In the genomic region with DNA sequence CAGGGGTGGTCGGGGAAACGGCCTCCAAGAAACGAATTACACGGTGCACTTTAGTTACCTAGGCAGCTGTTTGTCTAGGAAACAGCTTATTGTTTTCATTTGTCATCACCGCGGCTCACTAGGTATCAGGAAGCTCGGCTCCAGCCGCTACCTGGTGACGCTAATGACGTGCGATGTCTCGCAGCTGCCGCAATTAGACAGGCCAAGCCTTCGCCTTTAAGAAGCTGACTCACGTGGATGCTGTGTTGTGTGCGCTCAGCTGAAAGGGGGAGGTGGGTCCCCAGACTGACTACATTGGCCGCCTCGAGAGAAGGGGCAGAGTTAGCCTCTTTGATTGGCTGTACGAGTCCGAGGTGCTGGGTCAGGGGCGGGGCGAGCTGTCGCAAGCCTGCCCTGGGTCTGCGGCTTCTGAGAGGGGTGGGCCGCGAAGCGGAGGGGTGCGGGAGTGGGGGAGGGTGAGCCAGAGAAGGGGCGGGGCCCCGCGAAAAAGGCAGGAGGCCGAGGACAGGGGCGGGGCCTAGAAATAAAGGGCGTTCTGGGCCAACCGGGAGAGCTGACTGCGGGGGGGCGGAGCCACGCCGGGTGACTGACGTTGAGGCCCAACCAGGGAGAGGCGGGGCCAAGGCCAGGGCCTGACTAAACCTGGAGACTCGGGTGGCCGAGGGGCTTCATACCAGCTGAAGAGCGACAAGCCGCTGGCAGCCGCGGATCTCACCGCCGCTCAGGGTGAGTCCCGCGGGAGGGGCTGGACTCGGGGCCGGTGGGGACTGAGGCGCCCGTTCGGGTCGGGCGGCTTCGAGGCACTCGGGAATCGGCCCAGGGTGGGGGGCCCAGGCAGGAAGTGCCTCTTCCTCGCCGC, we compare ENCODE assay signal across 8 cellular contexts. TPM values are rescaled to one million over a fixed set of nuclear protein-coding genes. Genes with fewer than 3 reads are reported as not detected.
DNase-seq lines count a peak whose midpoint lies in the region; ATAC-seq and TF ChIP-seq lines count a peak whose summit lies in the region.

TSS of gene YPEL5 (plus strand) at position 671 of the 859 bp plus-strand sequence. CDS start 9,645 bp downstream, outside the sequence.

- no peak within 1 kb of the TSS for H4K8ac ChIP-seq in H9 (replicated peaks; ENCODE audit: insufficient read length, low read depth, low read length)

- H4K5ac ChIP-seq in H9 (ENCODE audit: insufficient read length, low read depth, low read length) = no peak within 1 kb of the TSS

- H2BK15ac ChIP-seq in H9 (ENCODE audit: low read depth, low read length) = no peak within 1 kb of the TSS

- H3K27ac ChIP-seq in H9 (ENCODE audit: insufficient read length, low read depth, low read length) = peak within 1 kb of the TSS; percentile 51

- peaks cover 17% of the 10 kb centered on the region for H3K36me3 ChIP-seq in MG63

- H3K4me1 Mint-ChIP-seq in H9 = peaks cover 38 to 41% of the 10 kb centered on the region in 2 experiments
- peaks cover 33 to 36% of the 10 kb centered on the region in 2 donors for H3K4me1 Mint-ChIP-seq in natural killer cell treated with Interleukin-12 subunit alpha and Interleukin-12 subunit beta and Interleukin-15 and Interleukin-18, amount 100 ng/mL, for 72 hours (ENCODE audit: low read depth in 2 of 2)

- H3K9me3 Mint-ChIP-seq in H9 = no peaks in the 10 kb centered on the region
- no peaks in the 10 kb centered on the region for H3K9me3 Mint-ChIP-seq in natural killer cell treated with Interleukin-12 subunit alpha and Interleukin-12 subunit beta and Interleukin-15 and Interleukin-18, amount 100 ng/mL, for 72 hours

- H4K20me1 ChIP-seq in H9 (ENCODE audit: control insufficient read depth, insufficient read depth, insufficient read length) = no peaks in the 10 kb centered on the region

- H3K27me3 Mint-ChIP-seq in H9 (ENCODE audit: low read depth) = peaks cover 8% of the 10 kb centered on the region
- no peaks in the 10 kb centered on the region for H3K27me3 Mint-ChIP-seq in natural killer cell treated with Interleukin-12 subunit alpha and Interleukin-12 subunit beta and Interleukin-15 and Interleukin-18, amount 100 ng/mL, for 72 hours

- H3K4me2 ChIP-seq in H9 (ENCODE audit: insufficient read depth, insufficient read length, low read length) = peak within 1 kb of the TSS; percentile 93

- H3K36me3 Mint-ChIP-seq in H9 (ENCODE audit: insufficient read depth in 1 of 3, low read depth in 3 of 3) = no peaks in the 10 kb centered on the region
- H3K36me3 Mint-ChIP-seq in natural killer cell treated with Interleukin-12 subunit alpha and Interleukin-12 subunit beta and Interleukin-15 and Interleukin-18, amount 100 ng/mL, for 72 hours = no peaks in the 10 kb centered on the region

- H3K4me1 ChIP-seq in H9 (ENCODE audit: insufficient read depth, low read length) = peaks cover 3% of the 10 kb centered on the region; the same call in 1 of the 2 replicates

- H3T11ph ChIP-seq in H9 (ENCODE audit: low read length) = no peak within 1 kb of the TSS

- H3K4me3 ChIP-seq in MG63 (peak within 1 kb of the TSS; percentile 100), fibroblast of pulmonary artery (replicated peaks; ENCODE audit: low read depth, low read length) (peak within 1 kb of the TSS; percentile 82)

- H3K14ac ChIP-seq in H9 (ENCODE audit: insufficient read depth, low read length) = peak within 1 kb of the TSS; percentile 88; the same call in 1 of the 2 replicates

- no peak within 1 kb of the TSS for H2AFZ ChIP-seq in H9 (ENCODE audit: low read length)

- no peak within 1 kb of the TSS for H2AK5ac ChIP-seq in H9 (ENCODE audit: insufficient read length, low read length)

- H3K18ac ChIP-seq in H9 (ENCODE audit: insufficient read length, low read depth, low read length) = peak within 1 kb of the TSS; percentile 86

- H4K91ac ChIP-seq in H9 (ENCODE audit: insufficient read length, low read depth, low read length) = no peak within 1 kb of the TSS

- no CpG with 5 or more reads among the region's 63 CpGs for WGBS in H9 (ENCODE audit: extremely low coverage, insufficient read length, low lambda C conversion rate)

- DNase-seq in ELR (ENCODE audit: low read depth) (peak; percentile 98), H9 (peak; percentile 100), MG63 (peak; percentile 99), SHP77 treated with DMSO at 0.1 percent for 48 hours (lab: John Stamatoyannopoulos, UW) (peak; percentile 98), fibroblast of pulmonary artery (ENCODE audit: low read depth) (peak; percentile 99)
- DNase-seq in activated effector memory CD4-positive, alpha-beta T cell treated with anti-CD3 and anti-CD28 coated beads, Interleukin-2, amount 50 U/mL, for 16 hours = peak; percentile 100
- DNase-seq in natural killer cell treated with Interleukin-12 subunit alpha and Interleukin-12 subunit beta and Interleukin-15 and Interleukin-18, amount 100 ng/mL, for 72 hours (ENCODE audit: low spot score) = peak; percentile 99
- peak; percentile 99 for DNase-seq in stimulated activated naive CD8-positive, alpha-beta T cell treated with anti-CD3 and anti-CD28 coated beads, Interleukin-15, Interleukin-2, amounts not matched to agents 100 U/mL and 50 U/mL, for 24 hours

- peak; percentile 96 for ATAC-seq in natural killer cell treated with Interleukin-12 subunit alpha and Interleukin-12 subunit beta and Interleukin-15 and Interleukin-18, amount 100 ng/mL, for 72 hours
- peak; percentile 96 for ATAC-seq in stimulated activated naive CD8-positive, alpha-beta T cell treated with anti-CD3 and anti-CD28 coated beads, Interleukin-15, Interleukin-2, amounts not matched to agents 100 U/mL and 50 U/mL, for 24 hours

- H3K9me3 ChIP-seq in H9 (ENCODE audit: control insufficient read depth, low read depth, low read length) = no peaks in the 10 kb centered on the region
- no peaks in the 10 kb centered on the region for H3K9me3 ChIP-seq in MG63

- H3K79me1 ChIP-seq in H9 (ENCODE audit: insufficient read depth, low read depth, low read length, poor library complexity, severe bottlenecking) = no peaks in the 10 kb centered on the region

- H3K4me3 Mint-ChIP-seq in H9 = peak within 1 kb of the TSS; percentile 66 to 82
- H3K4me3 Mint-ChIP-seq in natural killer cell treated with Interleukin-12 subunit alpha and Interleukin-12 subunit beta and Interleukin-15 and Interleukin-18, amount 100 ng/mL, for 72 hours = peak within 1 kb of the TSS; percentile 87

- no peak within 1 kb of the TSS for H3K56ac ChIP-seq in H9 (ENCODE audit: insufficient read length, low read depth, low read length)

- peak within 1 kb of the TSS; percentile 61 for H3K9ac ChIP-seq in H9 (ENCODE audit: extremely low read depth, insufficient read length, low read length)

- H2BK5ac ChIP-seq in H9 (ENCODE audit: insufficient read length, low read length) = no peak within 1 kb of the TSS

- H3K79me2 ChIP-seq in H9 (ENCODE audit: insufficient read depth, low read length) = no peaks in the 10 kb centered on the region

- H2BK12ac ChIP-seq in H9 (ENCODE audit: insufficient read length, low read depth, low read length) = no peak within 1 kb of the TSS

- no peak within 1 kb of the TSS for H2BK120ac ChIP-seq in H9 (ENCODE audit: low read depth, low read length, poor library complexity, severe bottlenecking)

- no peaks in the 10 kb centered on the region for H3K27me3 ChIP-seq in H9 (ENCODE audit: insufficient read depth, low read length)
- no peaks in the 10 kb centered on the region for H3K27me3 ChIP-seq in MG63

- H3K23ac ChIP-seq in H9 (ENCODE audit: insufficient read length, low read depth, low read length) = no peak within 1 kb of the TSS

- H3K23me2 ChIP-seq in H9 (ENCODE audit: insufficient read length, low read depth, low read length, poor library complexity, severe bottlenecking) = peaks cover 8% of the 10 kb centered on the region

- H3K27ac Mint-ChIP-seq in H9 = peak within 1 kb of the TSS; percentile 52 to 94 (median 89); a peak in 3 of 7 replicates
- H3K27ac Mint-ChIP-seq in natural killer cell treated with Interleukin-12 subunit alpha and Interleukin-12 subunit beta and Interleukin-15 and Interleukin-18, amount 100 ng/mL, for 72 hours = peak within 1 kb of the TSS; percentile 72 to 93

- H2BK20ac ChIP-seq in H9 (ENCODE audit: low read depth, low read length, poor library complexity, severe bottlenecking) = no peak within 1 kb of the TSS

- no peak for TF ChIP-seq CTCF in H9 (conservative IDR thresholded peaks at IDR 0.05)
- TF ChIP-seq CTCF in fibroblast of pulmonary artery (IDR thresholded peaks at IDR 0.05; ENCODE audit: low read length, missing control alignments) = no peak

- no peak within 1 kb of the TSS for H3K4ac ChIP-seq in H9 (ENCODE audit: low read depth, low read length)

RNA-seq across cellular contexts. Expression of gene YPEL5, which starts in this region (rescaled TPM):
- 28.3 and 28.5 TPM in 2 replicates for total RNA-seq in H9 (2021)
- 37.7 and 75.2 TPM in 2 replicates for total RNA-seq in MG63 (2014; rRNA removed; shearing (Covaris generic); ENCODE audit: low replicate concordance)
- total RNA-seq in natural killer cell treated with Interleukin-12 subunit alpha and Interleukin-12 subunit beta and Interleukin-15 and Interleukin-18, amount 100 ng/mL, for 72 hours = 10 to 100 TPM; 23.4 to 37.7 TPM

Comparison
In these comparisons a context has a peak if more than half of its experiments do, and no peak if none do; other contexts are left out.
1. Peak in every context shown above with its lines: DNase-seq, ATAC-seq, H3K4me3 ChIP-seq and H3K27ac ChIP-seq.